ENCODE assay signal across 8 cellular contexts in the genomic region with DNA sequence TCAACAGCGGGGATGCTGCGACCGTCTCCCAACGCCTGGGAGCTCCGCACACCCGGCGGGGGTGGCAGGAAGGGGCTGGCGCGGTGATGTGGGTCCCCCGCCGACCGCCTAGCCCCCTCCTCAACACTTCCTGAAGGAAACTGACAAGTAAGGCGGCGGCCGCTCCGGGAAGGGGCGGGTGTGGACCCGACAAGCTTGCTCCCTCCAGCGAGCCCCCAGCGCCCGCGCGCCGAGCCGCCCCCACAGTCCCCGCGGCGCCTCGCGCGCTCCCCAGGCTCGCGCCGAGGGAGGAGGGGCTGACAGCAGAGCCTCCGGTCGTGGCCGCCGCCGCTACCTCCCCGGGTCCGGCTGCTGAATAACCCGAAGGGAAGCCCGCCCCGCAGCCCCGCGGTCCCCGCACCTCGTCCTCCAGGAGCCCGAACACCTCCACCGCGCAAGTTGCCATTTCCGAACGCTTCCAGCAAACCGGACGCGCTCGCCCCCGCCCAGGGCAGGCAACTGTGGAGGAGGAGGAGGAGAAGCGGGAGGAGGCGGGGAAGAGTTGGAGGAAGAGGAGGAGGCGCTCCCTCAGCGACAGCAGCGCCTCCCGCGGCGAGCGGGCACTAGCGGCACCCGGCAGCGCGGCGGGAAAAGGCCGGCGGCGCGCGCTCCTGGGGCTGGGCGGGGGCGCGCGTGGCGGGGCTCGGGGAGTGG. TPM values are rescaled to one million over a fixed set of nuclear protein-coding genes. Genes with fewer than 3 reads are reported as not detected.
DNase-seq lines count a peak whose midpoint lies in the region; ATAC-seq, FAIRE-seq and TF ChIP-seq lines count a peak whose summit lies in the region.

NEDD4 (minus strand) TSS at position 502 of the 693 bp plus-strand sequence; CDS start at position 445, 57 bp downstream.

- H3K4me1 ChIP-seq in kidney (ENCODE audit: control insufficient read depth in 1 of 2, insufficient read depth in 1 of 2, low read depth in 1 of 2, low read length in 2 of 2) = peaks cover 0 to 10% of the 10 kb centered on the region in 2 donors

- peak; percentile 94 for ATAC-seq in GM18868 (IDR thresholded peaks at IDR 0.05; ENCODE audit: unreplicated experiment)
- peak; percentile 84 for ATAC-seq in HG03103 (IDR thresholded peaks at IDR 0.05; ENCODE audit: low read depth, unreplicated experiment)

- peak within 1 kb of the TSS; percentile 27 to 74 for H3K9ac ChIP-seq in kidney (ENCODE audit: low read length in 2 of 2)

- peak; percentile 50 for TF ChIP-seq CTCF in kidney (IDR thresholded peaks at IDR 0.05; ENCODE audit: borderline replicate concordance, extremely low read depth, insufficient read depth)

- intact Hi-C loops in kidney (cut with DNase I) = no loop called here

- FAIRE-seq in kidney (lab: Jason Lieb, UNC) = no peak

- H3K27ac ChIP-seq in kidney (ENCODE audit: low read depth in 2 of 2, low read length in 2 of 2) = peak within 1 kb of the TSS; percentile 78 to 92

- peak within 1 kb of the TSS; percentile 80 for H3K4me3 ChIP-seq in kidney (ENCODE audit: low read length in 2 of 2)

- no peaks in the 10 kb centered on the region for H3K36me3 ChIP-seq in kidney (ENCODE audit: control insufficient read depth in 1 of 2, insufficient read depth in 2 of 2, low read length in 2 of 2)

- H3K9me3 ChIP-seq in kidney (ENCODE audit: control insufficient read depth in 1 of 2, low read length in 2 of 2) = no peaks in the 10 kb centered on the region

- DNase-seq in A172 (ENCODE audit: low spot score) (peak; percentile 75), NCI-H345 (lab: John Stamatoyannopoulos, UW) (peak; percentile 43), cerebellar cortex (ENCODE audit: low spot score) (peak; percentile 76), kidney (peak; percentile 94)
- peak; percentile 72 for DNase-seq in activated CD4-positive, CD25-positive, alpha-beta regulatory T cell treated with anti-CD3 and anti-CD28 coated beads, Interleukin-2, amount 50 U/mL, for 72 hours
- DNase-seq in stimulated activated CD4-positive, alpha-beta T cell treated with anti-CD3 and anti-CD28 coated beads, Interleukin-15, amount 100 ng/mL, for 1 hour (ENCODE audit: low read depth in 1 of 2, low spot score in 1 of 2) = peak; percentile 35 to 55

RNA-seq across cellular contexts. Expression of gene NEDD4, which starts in this region (rescaled TPM):
- total RNA-seq in A172 (2014; rRNA removed; shearing (Covaris generic)) = 60.2 and 60.8 TPM in 2 replicates
- total RNA-seq in kidney = 22.3 TPM
- 3.3 TPM for polyA plus RNA-seq in kidney (ENCODE audit: insufficient read depth, low read depth, low replicate concordance)

Comparison
In these comparisons a context has a peak if more than half of its experiments do, and no peak if none do; other contexts are left out.
1. Peak in every context shown above with its lines: DNase-seq, ATAC-seq, H3K4me3 ChIP-seq and H3K27ac ChIP-seq.
2. DNase-seq: peak in every context shown above with its lines; median percentile 94 in kidney; 76 in cerebellar cortex; 75 in A172; 72 in activated CD4-positive, CD25-positive, alpha-beta regulatory T cell treated with anti-CD3 and anti-CD28 coated beads, Interleukin-2, amount 50 U/mL, for 72 hours; 45 in stimulated activated CD4-positive, alpha-beta T cell treated with anti-CD3 and anti-CD28 coated beads, Interleukin-15, amount 100 ng/mL, for 1 hour; 43 in NCI-H345.